ENCODE assay signal across 8 cellular contexts in the genomic region with DNA sequence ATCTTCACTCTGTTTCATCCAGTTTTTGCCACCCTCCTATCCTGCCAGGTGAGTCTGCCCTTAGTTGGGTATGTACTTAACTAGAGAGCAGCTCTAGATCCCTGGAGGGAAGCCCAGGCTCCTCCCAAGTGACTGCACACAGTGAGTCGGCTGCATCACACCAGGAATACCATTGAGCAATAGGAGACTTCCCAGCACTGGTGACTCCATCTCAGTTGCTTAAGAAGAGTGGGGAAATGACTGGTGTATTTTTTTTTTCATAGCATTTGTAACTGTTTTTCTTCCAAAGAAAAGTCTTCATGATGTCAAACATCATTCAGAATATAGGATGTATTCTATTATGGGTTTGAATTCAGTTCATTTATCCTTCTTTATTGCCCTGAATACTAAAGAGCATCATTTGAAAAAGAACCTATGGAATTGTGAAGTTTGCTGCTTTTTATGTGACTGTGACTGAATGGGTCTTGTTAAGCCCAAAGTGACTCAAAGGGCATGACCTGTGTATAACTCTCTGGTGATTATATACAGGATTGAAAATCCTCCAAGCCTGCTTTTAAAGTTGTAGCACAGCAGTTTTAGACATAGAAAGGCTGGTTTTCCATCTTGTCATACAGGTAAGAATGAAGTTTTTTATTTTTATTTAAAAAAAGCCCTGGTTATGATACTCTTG.
DNase-seq lines count a peak whose midpoint lies in the region; ATAC-seq and TF ChIP-seq lines count a peak whose summit lies in the region.
"Had no signal": no experiment of that assay in that cellular context is flagged by ENCODE, and none has a peak within 500 bp of the region (broad histone marks: within the 10 kb centered on the region; RNA-seq: fewer than 3 reads in every experiment).

No MANE protein-coding gene starts in this region.

- H3K4me3 ChIP-seq in thyroid gland (replicated peaks in 1 of 3) = no peak overlapping the region
- H3K4me3 ChIP-seq: dorsolateral prefrontal cortex had no signal

- no peaks in the 10 kb centered on the region for H3K36me3 ChIP-seq in thyroid gland

- intact Hi-C loops in thyroid gland (cut with DNase I) = no loop called here

- no peak for TF ChIP-seq CTCF in thyroid gland (IDR thresholded peaks at IDR 0.05)

- peak in 1 of 2 donors; percentile 9 for TF ChIP-seq POLR2A in thyroid gland (IDR thresholded peaks at IDR 0.05)

- H3K27me3 ChIP-seq in thyroid gland = no peaks in the 10 kb centered on the region
- H3K27me3 ChIP-seq: dorsolateral prefrontal cortex had no signal

- H3K27ac ChIP-seq in thyroid gland = peak overlapping the region; percentile 12 to 68 (median 48)

- peaks cover 18% of the 10 kb centered on the region for H3K27me3 Mint-ChIP-seq in stimulated activated naive CD8-positive, alpha-beta T cell treated with anti-CD3 and anti-CD28 coated beads, Interleukin-15, amount 100 ng/mL, for 72 hours

- H3K36me3 Mint-ChIP-seq in stimulated activated effector memory CD8-positive, alpha-beta T cell treated with anti-CD3 and anti-CD28 coated beads, Interleukin-12 subunit alpha, Interleukin-12 subunit beta, amount 100 ng/mL, for 72 hours = no peaks in the 10 kb centered on the region

- peaks cover 7 to 11% of the 10 kb centered on the region in 2 donors for H3K9me3 Mint-ChIP-seq in stimulated activated naive CD8-positive, alpha-beta T cell treated with anti-CD3 and anti-CD28 coated beads, Interleukin-15, amount 100 ng/mL, for 72 hours
- H3K9me3 Mint-ChIP-seq in stimulated activated effector memory CD8-positive, alpha-beta T cell treated with anti-CD3 and anti-CD28 coated beads, Interleukin-12 subunit alpha, Interleukin-12 subunit beta, amount 100 ng/mL, for 72 hours = no peaks in the 10 kb centered on the region

- no peak overlapping the region for H3K27ac Mint-ChIP-seq in stimulated activated naive CD8-positive, alpha-beta T cell treated with anti-CD3 and anti-CD28 coated beads, Interleukin-15, amount 100 ng/mL, for 72 hours
- no peak overlapping the region for H3K27ac Mint-ChIP-seq in stimulated activated effector memory CD8-positive, alpha-beta T cell treated with anti-CD3 and anti-CD28 coated beads, Interleukin-12 subunit alpha, Interleukin-12 subunit beta, amount 100 ng/mL, for 72 hours

- H3K4me1 ChIP-seq in thyroid gland = peaks cover 0 to 20% of the 10 kb centered on the region in 2 donors

- no peaks in the 10 kb centered on the region for H3K9me3 ChIP-seq in thyroid gland

- no peaks in the 10 kb centered on the region for H3K4me1 Mint-ChIP-seq in stimulated activated naive CD8-positive, alpha-beta T cell treated with anti-CD3 and anti-CD28 coated beads, Interleukin-15, amount 100 ng/mL, for 72 hours
- no peaks in the 10 kb centered on the region for H3K4me1 Mint-ChIP-seq in stimulated activated effector memory CD8-positive, alpha-beta T cell treated with anti-CD3 and anti-CD28 coated beads, Interleukin-12 subunit alpha, Interleukin-12 subunit beta, amount 100 ng/mL, for 72 hours

- peak; percentile 63 for DNase-seq in HuH-7 (ENCODE audit: low spot score)
- DNase-seq in amniotic epithelial cell (ENCODE audit: low read depth) = peak; percentile 99
- peak; percentile 36 for DNase-seq in iPS-NIHi7 (ENCODE audit: extremely low spot score)
- DNase-seq in thyroid gland = peak; percentile 93
- DNase-seq in stimulated activated naive CD8-positive, alpha-beta T cell treated with anti-CD3 and anti-CD28 coated beads, Interleukin-15, amount 100 ng/mL, for 72 hours = no peak
- no peak for DNase-seq in stimulated activated effector memory CD8-positive, alpha-beta T cell treated with anti-CD3 and anti-CD28 coated beads, Interleukin-12 subunit alpha, Interleukin-12 subunit beta, amount 100 ng/mL, for 72 hours (ENCODE audit: low spot score in 2 of 2)

- 0 to 9% methylated on average over 1 of the region's 1 CpG for WGBS in thyroid gland, 2 donors

- ATAC-seq in stimulated activated naive CD8-positive, alpha-beta T cell treated with anti-CD3 and anti-CD28 coated beads, Interleukin-15, amount 100 ng/mL, for 72 hours = no peak
- no peak for ATAC-seq in stimulated activated effector memory CD8-positive, alpha-beta T cell treated with anti-CD3 and anti-CD28 coated beads, Interleukin-12 subunit alpha, Interleukin-12 subunit beta, amount 100 ng/mL, for 72 hours
- ATAC-seq in activated CD4-positive, CD25-positive, alpha-beta regulatory T cell treated with anti-CD3 and anti-CD28 coated beads, Interleukin-2, amount 50 U/mL, for 24 hours = no peak

- no peak overlapping the region for H3K4me3 Mint-ChIP-seq in stimulated activated naive CD8-positive, alpha-beta T cell treated with anti-CD3 and anti-CD28 coated beads, Interleukin-15, amount 100 ng/mL, for 72 hours
- H3K4me3 Mint-ChIP-seq in stimulated activated effector memory CD8-positive, alpha-beta T cell treated with anti-CD3 and anti-CD28 coated beads, Interleukin-12 subunit alpha, Interleukin-12 subunit beta, amount 100 ng/mL, for 72 hours = no peak overlapping the region

Comparison
In these comparisons a context has a peak if more than half of its experiments do, and no peak if none do; other contexts are left out.
1. DNase-seq: peak in HuH-7 (single experiment), amniotic epithelial cell (single experiment), iPS-NIHi7 (single experiment) and thyroid gland (2 of 2); none in stimulated activated naive CD8-positive, alpha-beta T cell treated with anti-CD3 and anti-CD28 coated beads, Interleukin-15, amount 100 ng/mL, for 72 hours (0 of 2) and stimulated activated effector memory CD8-positive, alpha-beta T cell treated with anti-CD3 and anti-CD28 coated beads, Interleukin-12 subunit alpha, Interleukin-12 subunit beta, amount 100 ng/mL, for 72 hours (0 of 2).